ENCODE assay signal across 25 cellular contexts in the genomic region with DNA sequence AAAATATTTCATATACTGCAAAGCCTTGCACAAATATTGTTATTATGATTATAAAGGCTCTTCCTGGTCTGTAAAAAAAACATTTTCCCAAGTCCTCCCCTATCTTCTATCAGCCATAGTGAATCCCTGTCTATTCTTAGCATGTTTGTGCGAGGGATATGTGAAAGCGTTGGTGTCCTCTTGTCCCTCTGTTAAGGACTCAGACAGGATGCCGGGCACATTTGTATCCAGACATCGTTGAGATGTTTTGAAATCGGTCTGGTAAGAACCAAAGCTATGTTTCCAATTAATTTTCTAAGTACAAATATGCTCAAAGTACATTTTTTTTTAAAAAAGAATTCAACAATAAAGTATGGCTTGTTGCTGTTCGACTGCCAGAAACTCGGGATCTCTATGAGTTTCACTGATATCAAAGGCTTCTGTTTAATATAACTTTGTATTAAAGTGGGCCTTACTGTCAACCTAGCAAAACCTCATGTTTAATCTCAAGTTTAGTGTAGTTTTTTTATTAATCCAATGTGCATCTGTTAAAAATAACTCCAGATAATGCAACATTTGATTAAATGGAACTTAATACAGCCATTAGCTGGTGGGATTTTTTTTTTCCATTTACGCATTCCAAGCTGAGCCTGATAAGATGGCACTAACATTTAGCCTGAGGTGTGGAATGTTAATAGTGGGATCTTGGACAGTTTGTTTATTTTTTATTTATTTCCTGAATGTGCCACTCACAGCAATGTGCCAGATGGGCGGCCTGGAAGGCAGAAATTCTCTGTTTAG.
DNase-seq lines count a peak whose midpoint lies in the region; ATAC-seq and TF ChIP-seq lines count a peak whose summit lies in the region.
"Had no signal": no experiment of that assay in that cellular context is flagged by ENCODE, and none has a peak within 500 bp of the region (broad histone marks: within the 10 kb centered on the region; RNA-seq: fewer than 3 reads in every experiment).

No MANE protein-coding gene starts in this region.

- no TSS peak for BruUV-seq in Caco-2 (replicated peaks; lab: Mats Ljungman, UMichigan)

- TF ChIP-seq CTCF in Caco-2 (IDR thresholded peaks at IDR 0.05; ENCODE audit: insufficient read depth in 1 of 2, low read depth in 1 of 2, low read length in 1 of 2, severe bottlenecking in 1 of 2, unreplicated experiment in 1 of 2) (no peak), nephron (IDR thresholded peaks at IDR 0.05; ENCODE audit: unreplicated experiment in 3 of 3) (no peak), testis (IDR thresholded peaks at IDR 0.05) (no peak)

- no peaks in the 10 kb centered on the region for H3K27me3 ChIP-seq in Caco-2 (replicated peaks; ENCODE audit: control insufficient read depth, insufficient read depth, low read length)
- H3K27me3 ChIP-seq in adipocyte (replicated peaks; ENCODE audit: control insufficient read depth, insufficient read depth, low read length) = no peaks in the 10 kb centered on the region
- H3K27me3 ChIP-seq in testis = no peaks in the 10 kb centered on the region
- no peaks in the 10 kb centered on the region for H3K27me3 ChIP-seq in HAP-1 (ENCODE audit: low read depth)
- H3K27me3 ChIP-seq: breast epithelium, transverse colon had no signal

- H3K9ac ChIP-seq in adipocyte (ENCODE audit: low read length) = no peak overlapping the region
- H3K9ac ChIP-seq: parathyroid adenoma had no signal

- 57 to 63% methylated on average over 9 of the region's 9 CpGs for WGBS in testis, 2 donors

- no peak overlapping the region for H3K27ac ChIP-seq in testis
- H3K27ac ChIP-seq: breast epithelium, parathyroid adenoma, transverse colon had no signal

- peak; percentile 43 for ATAC-seq in Right ventricle myocardium superior (ENCODE audit: poor library complexity)
- ATAC-seq: GM12878 had no signal

- no peaks in the 10 kb centered on the region; the same call in 1 of the 2 replicates for H3K9me3 ChIP-seq in Caco-2
- H3K9me3 ChIP-seq in adipocyte (ENCODE audit: control insufficient read depth, low read length) = no peaks in the 10 kb centered on the region
- no peaks in the 10 kb centered on the region for H3K9me3 ChIP-seq in testis
- no peaks in the 10 kb centered on the region for H3K9me3 ChIP-seq in HAP-1
- H3K9me3 ChIP-seq: breast epithelium, transverse colon had no signal

- peaks cover 31% of the 10 kb centered on the region for H3K4me1 Mint-ChIP-seq in Caco-2 (ENCODE audit: low read depth, unreplicated experiment)
- peaks cover 24% of the 10 kb centered on the region for H3K4me1 Mint-ChIP-seq in nephron
- H3K4me1 Mint-ChIP-seq: activated CD4-positive, alpha-beta memory T cell treated with anti-CD3 and anti-CD28 coated beads, Interleukin-2, amount 10 ng/mL, durations not matched to agents 7 days and 5 days; CD8-positive, alpha-beta memory T cell had no signal

- in situ Hi-C loops in HAP-1 (cut with MboI; ENCODE audit: low sequenced_read_pairs) = no loop called here

- intact Hi-C loops in Caco-2 (cut with micrococcal nuclease; ENCODE audit: unreplicated experiment) = no loop called here
- intact Hi-C loops in Right ventricle myocardium superior (cut with DNase I) = no loop called here
- intact Hi-C loops in testis (cut with DNase I; ENCODE audit: low total_unique reads) = no loop called here
- intact Hi-C loops in head of caudate nucleus (cut with DNase I) = no loop called here

- no peak for TF ChIP-seq POLR2A in testis (IDR thresholded peaks at IDR 0.05)

- H3K4me3 Mint-ChIP-seq in Caco-2 (ENCODE audit: unreplicated experiment) (no peak overlapping the region), nephron (no peak overlapping the region)
- H3K4me3 Mint-ChIP-seq: activated CD4-positive, alpha-beta memory T cell treated with anti-CD3 and anti-CD28 coated beads, Interleukin-2, amount 10 ng/mL, durations not matched to agents 7 days and 5 days; CD8-positive, alpha-beta memory T cell had no signal

- no peak for DNase-seq in Caco-2
- DNase-seq in adipocyte (ENCODE audit: low read depth) = peak; percentile 81
- no peak for DNase-seq in Right ventricle myocardium superior
- no peak for DNase-seq in testis
- DNase-seq in head of caudate nucleus = no peak
- no peak for DNase-seq in activated CD4-positive, alpha-beta T cell treated with anti-CD3 and anti-CD28 coated beads, Interleukin-2, amount 50 U/mL, for 48 hours
- no peak for DNase-seq in HAP-1 (ENCODE audit: low spot score in 2 of 2)
- DNase-seq: activated CD4-positive, alpha-beta memory T cell treated with anti-CD3 and anti-CD28 coated beads, Interleukin-2, amount 10 ng/mL, durations not matched to agents 7 days and 5 days; activated CD8-positive, alpha-beta memory T cell treated with anti-CD3 and anti-CD28 coated beads, Interleukin-2, amount 50 U/mL, for 4 hours; activated naive CD4-positive, alpha-beta T cell treated with anti-CD3 and anti-CD28 coated beads, Interleukin-2, amount 50 U/mL, for 16 hours; amniotic stem cell; CD8-positive, alpha-beta memory T cell; effector CD4-positive, alpha-beta T cell; HCEC 1CT; kidney; NCI-H1930; NCI-H2171 treated with DMSO at 0.1 percent for 48 hours; stimulated activated CD4-positive, alpha-beta T cell treated with anti-CD3 and anti-CD28 coated beads, Interleukin-12 subunit alpha, Interleukin-12 subunit beta, amount 100 ng/mL, for 4 hours; stimulated activated CD4-positive, alpha-beta T cell treated with anti-CD3 and anti-CD28 coated beads, Interleukin-2, amount 100 ng/mL, for 48 hours; T-helper 2 cell; transverse colon had no signal

- H3K9me3 Mint-ChIP-seq in Caco-2 (ENCODE audit: unreplicated experiment) (peaks cover 24% of the 10 kb centered on the region), nephron (no peaks in the 10 kb centered on the region)
- H3K9me3 Mint-ChIP-seq: activated CD4-positive, alpha-beta memory T cell treated with anti-CD3 and anti-CD28 coated beads, Interleukin-2, amount 10 ng/mL, durations not matched to agents 7 days and 5 days had no signal

- H3K27ac Mint-ChIP-seq in Caco-2 (ENCODE audit: unreplicated experiment) (peak overlapping the region; percentile 42), nephron (peak overlapping the region; percentile 26 to 88 (median 54))
- H3K27ac Mint-ChIP-seq: activated CD4-positive, alpha-beta memory T cell treated with anti-CD3 and anti-CD28 coated beads, Interleukin-2, amount 10 ng/mL, durations not matched to agents 7 days and 5 days; CD8-positive, alpha-beta memory T cell had no signal

- POLR2A ChIA-PET in Caco-2 (lab: Charles Lee) = no interaction called here

- H3K36me3 ChIP-seq in Caco-2 (ENCODE audit: control insufficient read depth, insufficient read depth, low read length) (no peaks in the 10 kb centered on the region), adipocyte (ENCODE audit: control insufficient read depth, insufficient read depth, low read length, severe bottlenecking) (no peaks in the 10 kb centered on the region), testis (ENCODE audit: low read depth, missing control alignments) (no peaks in the 10 kb centered on the region), HAP-1 (replicated peaks) (no peaks in the 10 kb centered on the region)
- H3K36me3 ChIP-seq: breast epithelium, transverse colon had no signal

- peaks cover 19% of the 10 kb centered on the region for H3K36me3 Mint-ChIP-seq in Caco-2 (ENCODE audit: insufficient read depth, unreplicated experiment)
- no peaks in the 10 kb centered on the region for H3K36me3 Mint-ChIP-seq in nephron (ENCODE audit: low read depth)
- H3K36me3 Mint-ChIP-seq: CD8-positive, alpha-beta memory T cell had no signal

- CTCF ChIA-PET in Caco-2 (lab: Charles Lee) = no interaction called here

- H3K27me3 Mint-ChIP-seq in Caco-2 (ENCODE audit: insufficient read depth, unreplicated experiment) (no peaks in the 10 kb centered on the region), nephron (ENCODE audit: low read depth) (peaks cover 11% of the 10 kb centered on the region)
- H3K27me3 Mint-ChIP-seq: activated CD4-positive, alpha-beta memory T cell treated with anti-CD3 and anti-CD28 coated beads, Interleukin-2, amount 10 ng/mL, durations not matched to agents 7 days and 5 days had no signal

- H3K4me1 ChIP-seq in Caco-2 (peaks cover 56% of the 10 kb centered on the region), adipocyte (ENCODE audit: control insufficient read depth, insufficient read depth, low read length) (peaks cover 11% of the 10 kb centered on the region), testis (no peaks in the 10 kb centered on the region), HAP-1 (no peaks in the 10 kb centered on the region)
- H3K4me1 ChIP-seq: breast epithelium, parathyroid adenoma, transverse colon had no signal

- H3K4me3 ChIP-seq in Caco-2 (ENCODE audit: low read depth, low read length) (no peak overlapping the region), adipocyte (ENCODE audit: low read length) (no peak overlapping the region), testis (no peak overlapping the region), HAP-1 (no peak overlapping the region)
- H3K4me3 ChIP-seq: breast epithelium, GM12878, transverse colon had no signal
